1 cellular context compared by ENCODE assay signal in the genomic region with DNA sequence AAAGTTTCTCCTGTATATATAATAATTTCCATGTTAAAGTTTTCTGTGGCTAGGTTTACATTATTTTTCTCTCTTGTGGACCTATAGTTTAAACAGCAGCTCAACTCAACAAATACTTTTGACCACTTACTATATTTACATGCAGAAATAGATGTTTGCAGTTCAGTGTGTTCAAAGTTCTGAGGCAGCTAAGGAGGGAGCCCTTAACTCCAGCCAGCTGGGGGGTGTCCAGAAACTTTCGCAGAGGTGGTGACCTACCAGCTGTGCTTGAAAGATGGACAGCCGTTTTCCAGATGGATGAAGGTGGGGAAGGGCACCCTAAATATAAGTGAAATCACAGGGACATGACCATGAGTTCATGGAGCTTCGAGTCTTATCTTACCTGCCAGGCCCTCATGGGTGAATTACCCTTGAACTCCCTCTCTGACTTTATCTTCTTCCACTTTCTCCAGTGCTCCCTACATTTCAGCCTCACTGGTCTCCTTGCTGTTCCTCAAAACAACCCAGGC.
TF ChIP-seq lines count a peak whose summit lies in the region.

No MANE protein-coding gene starts in this region.

TF ChIP-seq in HepG2, 621 proteins besides CTCF, POLR2A, EP300 and RAD21 (continues in another document):
- TF ChIP-seq ETS1 (CRISPR knock-in tag; IDR thresholded peaks at IDR 0.05) = no peak
- peak; percentile 54; the same call in 1 of the 2 replicates for TF ChIP-seq HMG20A (CRISPR knock-in tag; IDR thresholded peaks at IDR 0.05; ENCODE audit: borderline replicate concordance)
- no peak for TF ChIP-seq SKIL (CRISPR knock-in tag; IDR thresholded peaks at IDR 0.05; ENCODE audit: borderline replicate concordance)
- TF ChIP-seq, protein P1, sequence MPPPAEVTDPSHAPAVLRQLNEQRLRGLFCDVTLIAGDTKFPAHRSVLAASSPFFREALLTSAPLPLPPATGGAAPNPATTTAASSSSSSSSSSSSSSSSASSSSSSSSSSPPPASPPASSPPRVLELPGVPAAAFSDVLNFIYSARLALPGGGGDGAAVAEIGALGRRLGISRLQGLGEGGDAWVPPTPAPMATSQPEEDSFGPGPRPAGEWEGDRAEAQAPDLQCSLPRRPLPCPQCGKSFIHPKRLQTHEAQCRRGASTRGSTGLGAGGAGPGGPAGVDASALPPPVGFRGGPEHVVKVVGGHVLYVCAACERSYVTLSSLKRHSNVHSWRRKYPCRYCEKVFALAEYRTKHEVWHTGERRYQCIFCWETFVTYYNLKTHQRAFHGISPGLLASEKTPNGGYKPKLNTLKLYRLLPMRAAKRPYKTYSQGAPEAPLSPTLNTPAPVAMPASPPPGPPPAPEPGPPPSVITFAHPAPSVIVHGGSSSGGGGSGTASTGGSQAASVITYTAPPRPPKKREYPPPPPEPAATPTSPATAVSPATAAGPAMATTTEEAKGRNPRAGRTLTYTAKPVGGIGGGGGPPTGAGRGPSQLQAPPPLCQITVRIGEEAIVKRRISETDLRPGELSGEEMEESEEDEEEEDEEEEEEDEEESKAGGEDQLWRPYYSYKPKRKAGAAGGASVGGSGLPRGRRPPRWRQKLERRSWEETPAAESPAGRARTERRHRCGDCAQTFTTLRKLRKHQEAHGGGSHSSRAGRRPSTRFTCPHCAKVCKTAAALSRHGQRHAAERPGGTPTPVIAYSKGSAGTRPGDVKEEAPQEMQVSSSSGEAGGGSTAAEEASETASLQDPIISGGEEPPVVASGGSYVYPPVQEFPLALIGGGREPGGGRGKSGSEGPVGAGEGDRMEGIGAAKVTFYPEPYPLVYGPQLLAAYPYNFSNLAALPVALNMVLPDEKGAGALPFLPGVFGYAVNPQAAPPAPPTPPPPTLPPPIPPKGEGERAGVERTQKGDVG (CRISPR knock-in tag; IDR thresholded peaks at IDR 0.05; ENCODE audit: borderline replicate concordance) = 0 out of 2 replicates have a peak, but pooled peaks have one; percentile 28
- TF ChIP-seq, protein P2, sequence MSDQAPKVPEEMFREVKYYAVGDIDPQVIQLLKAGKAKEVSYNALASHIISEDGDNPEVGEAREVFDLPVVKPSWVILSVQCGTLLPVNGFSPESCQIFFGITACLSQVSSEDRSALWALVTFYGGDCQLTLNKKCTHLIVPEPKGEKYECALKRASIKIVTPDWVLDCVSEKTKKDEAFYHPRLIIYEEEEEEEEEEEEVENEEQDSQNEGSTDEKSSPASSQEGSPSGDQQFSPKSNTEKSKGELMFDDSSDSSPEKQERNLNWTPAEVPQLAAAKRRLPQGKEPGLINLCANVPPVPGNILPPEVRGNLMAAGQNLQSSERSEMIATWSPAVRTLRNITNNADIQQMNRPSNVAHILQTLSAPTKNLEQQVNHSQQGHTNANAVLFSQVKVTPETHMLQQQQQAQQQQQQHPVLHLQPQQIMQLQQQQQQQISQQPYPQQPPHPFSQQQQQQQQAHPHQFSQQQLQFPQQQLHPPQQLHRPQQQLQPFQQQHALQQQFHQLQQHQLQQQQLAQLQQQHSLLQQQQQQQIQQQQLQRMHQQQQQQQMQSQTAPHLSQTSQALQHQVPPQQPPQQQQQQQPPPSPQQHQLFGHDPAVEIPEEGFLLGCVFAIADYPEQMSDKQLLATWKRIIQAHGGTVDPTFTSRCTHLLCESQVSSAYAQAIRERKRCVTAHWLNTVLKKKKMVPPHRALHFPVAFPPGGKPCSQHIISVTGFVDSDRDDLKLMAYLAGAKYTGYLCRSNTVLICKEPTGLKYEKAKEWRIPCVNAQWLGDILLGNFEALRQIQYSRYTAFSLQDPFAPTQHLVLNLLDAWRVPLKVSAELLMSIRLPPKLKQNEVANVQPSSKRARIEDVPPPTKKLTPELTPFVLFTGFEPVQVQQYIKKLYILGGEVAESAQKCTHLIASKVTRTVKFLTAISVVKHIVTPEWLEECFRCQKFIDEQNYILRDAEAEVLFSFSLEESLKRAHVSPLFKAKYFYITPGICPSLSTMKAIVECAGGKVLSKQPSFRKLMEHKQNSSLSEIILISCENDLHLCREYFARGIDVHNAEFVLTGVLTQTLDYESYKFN (CRISPR knock-in tag; conservative IDR thresholded peaks at IDR 0.05) = peak; percentile 87
- peak; percentile 52 for TF ChIP-seq HNF4A (CRISPR knock-in tag; IDR thresholded peaks at IDR 0.05)
- no peak for TF ChIP-seq CHD4 (IDR thresholded peaks at IDR 0.05; ENCODE audit: borderline replicate concordance, low read length)
- no peak for TF ChIP-seq ZNF607 (CRISPR knock-in tag; IDR thresholded peaks at IDR 0.05; ENCODE audit: borderline replicate concordance)
- TF ChIP-seq ZNF547 (CRISPR knock-in tag; IDR thresholded peaks at IDR 0.05) = no peak
- TF ChIP-seq ZNF784 (CRISPR knock-in tag; IDR thresholded peaks at IDR 0.05; ENCODE audit: borderline replicate concordance) = no peak
- no peak for TF ChIP-seq KLF11 (CRISPR knock-in tag; IDR thresholded peaks at IDR 0.05)
- TF ChIP-seq KLF16 (CRISPR knock-in tag; IDR thresholded peaks at IDR 0.05) = 0 out of 4 replicates have a peak, but pooled peaks of 1 of the 2 experiments have one; percentile 38
- no peak for TF ChIP-seq ZNF577 (CRISPR knock-in tag; IDR thresholded peaks at IDR 0.05; ENCODE audit: borderline replicate concordance, low read depth)
- TF ChIP-seq ELF3 (CRISPR knock-in tag; IDR thresholded peaks at IDR 0.05) = peak; percentile 21; the same call in 1 of the 2 replicates
- peak; percentile 26; the same call in 1 of the 2 replicates for TF ChIP-seq MEF2D (CRISPR knock-in tag; IDR thresholded peaks at IDR 0.05)
- 0 out of 2 replicates have a peak, but pooled peaks have one; percentile 17 for TF ChIP-seq ZNF264 (CRISPR knock-in tag; IDR thresholded peaks at IDR 0.05)
- TF ChIP-seq, protein P3, sequence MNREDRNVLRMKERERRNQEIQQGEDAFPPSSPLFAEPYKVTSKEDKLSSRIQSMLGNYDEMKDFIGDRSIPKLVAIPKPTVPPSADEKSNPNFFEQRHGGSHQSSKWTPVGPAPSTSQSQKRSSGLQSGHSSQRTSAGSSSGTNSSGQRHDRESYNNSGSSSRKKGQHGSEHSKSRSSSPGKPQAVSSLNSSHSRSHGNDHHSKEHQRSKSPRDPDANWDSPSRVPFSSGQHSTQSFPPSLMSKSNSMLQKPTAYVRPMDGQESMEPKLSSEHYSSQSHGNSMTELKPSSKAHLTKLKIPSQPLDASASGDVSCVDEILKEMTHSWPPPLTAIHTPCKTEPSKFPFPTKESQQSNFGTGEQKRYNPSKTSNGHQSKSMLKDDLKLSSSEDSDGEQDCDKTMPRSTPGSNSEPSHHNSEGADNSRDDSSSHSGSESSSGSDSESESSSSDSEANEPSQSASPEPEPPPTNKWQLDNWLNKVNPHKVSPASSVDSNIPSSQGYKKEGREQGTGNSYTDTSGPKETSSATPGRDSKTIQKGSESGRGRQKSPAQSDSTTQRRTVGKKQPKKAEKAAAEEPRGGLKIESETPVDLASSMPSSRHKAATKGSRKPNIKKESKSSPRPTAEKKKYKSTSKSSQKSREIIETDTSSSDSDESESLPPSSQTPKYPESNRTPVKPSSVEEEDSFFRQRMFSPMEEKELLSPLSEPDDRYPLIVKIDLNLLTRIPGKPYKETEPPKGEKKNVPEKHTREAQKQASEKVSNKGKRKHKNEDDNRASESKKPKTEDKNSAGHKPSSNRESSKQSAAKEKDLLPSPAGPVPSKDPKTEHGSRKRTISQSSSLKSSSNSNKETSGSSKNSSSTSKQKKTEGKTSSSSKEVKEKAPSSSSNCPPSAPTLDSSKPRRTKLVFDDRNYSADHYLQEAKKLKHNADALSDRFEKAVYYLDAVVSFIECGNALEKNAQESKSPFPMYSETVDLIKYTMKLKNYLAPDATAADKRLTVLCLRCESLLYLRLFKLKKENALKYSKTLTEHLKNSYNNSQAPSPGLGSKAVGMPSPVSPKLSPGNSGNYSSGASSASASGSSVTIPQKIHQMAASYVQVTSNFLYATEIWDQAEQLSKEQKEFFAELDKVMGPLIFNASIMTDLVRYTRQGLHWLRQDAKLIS (CRISPR knock-in tag; IDR thresholded peaks at IDR 0.05) = no peak
- no peak for TF ChIP-seq LCORL (IDR thresholded peaks at IDR 0.05)
- TF ChIP-seq LCORL (CRISPR knock-in tag; IDR thresholded peaks at IDR 0.05) = peak; percentile 59; the same call in 1 of the 2 replicates
- TF ChIP-seq THYN1 (CRISPR knock-in tag; IDR thresholded peaks at IDR 0.05; ENCODE audit: borderline replicate concordance, low read depth) = no peak
- 0 out of 2 replicates have a peak, but pooled peaks have one; percentile 36 for TF ChIP-seq KIAA2018 (CRISPR knock-in tag; IDR thresholded peaks at IDR 0.05; ENCODE audit: borderline replicate concordance)
